In the genomic region with DNA sequence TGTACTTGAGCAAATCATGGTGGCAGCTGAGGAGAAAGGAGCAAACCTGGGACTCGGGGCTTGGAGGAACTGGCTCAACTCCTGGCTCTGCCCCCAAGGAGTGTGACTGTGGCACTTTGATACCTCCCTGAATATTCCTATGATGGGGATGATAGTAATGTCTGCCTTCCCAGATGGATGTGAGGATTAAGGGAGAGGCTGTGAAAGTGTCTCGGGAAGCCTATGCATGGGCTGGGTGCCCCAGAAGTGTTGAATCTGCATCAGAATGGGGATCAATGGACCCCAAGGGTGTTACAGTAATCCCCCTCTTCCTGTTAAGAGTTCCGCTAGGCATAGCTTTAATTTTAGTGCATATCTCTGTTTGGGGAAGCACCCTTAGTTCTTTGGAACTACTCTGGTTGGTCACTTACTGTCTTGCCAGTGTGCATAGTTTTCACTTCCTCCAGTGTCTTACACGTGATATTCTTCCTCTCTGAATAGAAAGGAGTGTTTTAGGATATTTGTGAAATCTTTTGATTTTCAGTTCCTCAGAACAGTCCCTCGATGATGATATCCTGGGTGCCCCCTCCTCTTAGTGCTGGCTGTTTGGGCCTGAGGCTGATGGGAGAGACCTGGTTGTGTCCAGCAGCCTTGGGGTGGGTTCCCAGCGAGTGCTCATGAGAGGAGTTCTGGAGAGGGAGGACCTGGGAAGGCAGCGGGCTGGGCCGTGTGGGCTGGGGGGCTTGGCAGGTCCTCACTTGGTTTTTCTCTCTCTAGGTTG, we compare ENCODE assay signal across 8 cellular contexts.
A peak's percentile ranks its signal among the peaks of the same experiment; 100 is the strongest.
DNase-seq lines count a peak whose midpoint lies in the region; ATAC-seq and TF ChIP-seq lines count a peak whose summit lies in the region.

No MANE protein-coding gene starts in this region.

- no peaks in the 10 kb centered on the region for H4K20me1 ChIP-seq in GM23338 (replicated peaks; ENCODE audit: insufficient read depth)

- H3K36me3 Mint-ChIP-seq in GM23338 (ENCODE audit: low read depth) (no peaks in the 10 kb centered on the region), IgD-negative memory B cell (no peaks in the 10 kb centered on the region)

- H3K4me3 ChIP-seq in GM23338, result no peak overlapping the region
- H3K4me3 ChIP-seq in lower lobe of right lung, result no peak overlapping the region
- H3K4me3 ChIP-seq in testis, result no peak overlapping the region

- H3K9me2 ChIP-seq in GM23338 (ENCODE audit: insufficient read depth), result peaks cover 17% of the 10 kb centered on the region; the same call in 1 of the 2 replicates

- H3K4me3 Mint-ChIP-seq in GM23338 (peak overlapping the region; percentile 52; the same call in 2 of the 3 replicates), IgD-negative memory B cell (peak overlapping the region in 3 of 4 donors; percentile 27 to 84 (median 69))

- H3F3A ChIP-seq in GM23338 (replicated peaks; ENCODE audit: low read depth), result no peaks in the 10 kb centered on the region

- ATAC-seq in GM18867 (IDR thresholded peaks at IDR 0.05; ENCODE audit: unreplicated experiment) (peak; percentile 83), GM23338 (peak; percentile 79), lower lobe of right lung (peak; percentile 60 to 78)

- H2AFZ ChIP-seq in GM23338, result no peak overlapping the region

- H3K27me3 Mint-ChIP-seq in GM23338 (ENCODE audit: insufficient read depth, low read depth, poor library complexity) (peaks cover 15% of the 10 kb centered on the region), IgD-negative memory B cell (no peaks in the 10 kb centered on the region)

- H3K9me3 Mint-ChIP-seq in GM23338, result no peaks in the 10 kb centered on the region
- no peaks in the 10 kb centered on the region for H3K9me3 Mint-ChIP-seq in IgD-negative memory B cell

- TF ChIP-seq CTCF in GM23338 (conservative IDR thresholded peaks at IDR 0.05; ENCODE audit: low read depth in 2 of 2) (no peak), lower lobe of right lung (IDR thresholded peaks at IDR 0.05) (no peak), testis (IDR thresholded peaks at IDR 0.05) (no peak)

- H3K36me3 ChIP-seq in GM23338 (ENCODE audit: insufficient read depth) (no peaks in the 10 kb centered on the region), lower lobe of right lung (peaks cover 13% of the 10 kb centered on the region), testis (ENCODE audit: low read depth, missing control alignments) (no peaks in the 10 kb centered on the region)

- H3K27ac Mint-ChIP-seq in GM23338, result peak overlapping the region; percentile 90; the same call in 1 of the 2 replicates
- peak overlapping the region; percentile 76 to 90 (median 87) for H3K27ac Mint-ChIP-seq in IgD-negative memory B cell

- intact Hi-C loops in lower lobe of right lung (cut with DNase I), result no loop called here
- intact Hi-C loops in testis (cut with DNase I; ENCODE audit: low total_unique reads), result no loop called here

- peak; percentile 59 for DNase-seq in GM23338 (ENCODE audit: low spot score)
- DNase-seq in lower lobe of right lung, result no peak
- DNase-seq in glomerular visceral epithelial cell (ENCODE audit: extremely low spot score), result no peak
- DNase-seq in testis, result no peak
- no peak for DNase-seq in activated effector memory CD4-positive, alpha-beta T cell treated with anti-CD3 and anti-CD28 coated beads, Interleukin-2, amount 50 U/mL, for 16 hours
- DNase-seq in foreskin melanocyte, result no peak

- peak overlapping the region; percentile 63; the same call in 1 of the 2 replicates for H3K27ac ChIP-seq in GM23338 (ENCODE audit: low read depth)
- peak overlapping the region; percentile 20 for H3K27ac ChIP-seq in lower lobe of right lung
- no peak overlapping the region for H3K27ac ChIP-seq in testis

- peak overlapping the region; percentile 54 for H3K4me2 ChIP-seq in GM23338

- no peaks in the 10 kb centered on the region for H3K79me2 ChIP-seq in GM23338 (replicated peaks; ENCODE audit: insufficient read depth)

- 83 to 84% methylated on average over 8 of the region's 8 CpGs for WGBS in testis, 2 donors

- H3K4me1 Mint-ChIP-seq in GM23338, result peaks cover 45% of the 10 kb centered on the region
- peaks cover 18 to 36% (median 36%) of the 10 kb centered on the region in 3 donors for H3K4me1 Mint-ChIP-seq in IgD-negative memory B cell

- TF ChIP-seq POLR2A in testis (IDR thresholded peaks at IDR 0.05), result no peak

- peaks cover 30% of the 10 kb centered on the region for H3K4me1 ChIP-seq in GM23338 (ENCODE audit: insufficient read depth)
- peaks cover 33% of the 10 kb centered on the region for H3K4me1 ChIP-seq in lower lobe of right lung
- H3K4me1 ChIP-seq in testis, result no peaks in the 10 kb centered on the region

- H3K27me3 ChIP-seq in GM23338 (ENCODE audit: insufficient read depth) (no peaks in the 10 kb centered on the region), lower lobe of right lung (ENCODE audit: low read depth) (no peaks in the 10 kb centered on the region), testis (no peaks in the 10 kb centered on the region)

- H3K9me3 ChIP-seq in lower lobe of right lung (no peaks in the 10 kb centered on the region), testis (no peaks in the 10 kb centered on the region)

TF ChIP-seq in GM23338, 12 proteins besides CTCF, POLR2A, EP300 and RAD21:
- no peak for TF ChIP-seq JUNB (IDR thresholded peaks at IDR 0.05; ENCODE audit: unreplicated experiment)
- peak; percentile 82; the same call in 1 of the 2 replicates for TF ChIP-seq NANOG (IDR thresholded peaks at IDR 0.05; ENCODE audit: borderline replicate concordance)
- TF ChIP-seq, protein P1, sequence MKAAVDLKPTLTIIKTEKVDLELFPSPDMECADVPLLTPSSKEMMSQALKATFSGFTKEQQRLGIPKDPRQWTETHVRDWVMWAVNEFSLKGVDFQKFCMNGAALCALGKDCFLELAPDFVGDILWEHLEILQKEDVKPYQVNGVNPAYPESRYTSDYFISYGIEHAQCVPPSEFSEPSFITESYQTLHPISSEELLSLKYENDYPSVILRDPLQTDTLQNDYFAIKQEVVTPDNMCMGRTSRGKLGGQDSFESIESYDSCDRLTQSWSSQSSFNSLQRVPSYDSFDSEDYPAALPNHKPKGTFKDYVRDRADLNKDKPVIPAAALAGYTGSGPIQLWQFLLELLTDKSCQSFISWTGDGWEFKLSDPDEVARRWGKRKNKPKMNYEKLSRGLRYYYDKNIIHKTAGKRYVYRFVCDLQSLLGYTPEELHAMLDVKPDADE (IDR thresholded peaks at IDR 0.05), result peak; percentile 83
- no peak for TF ChIP-seq STAT1 (IDR thresholded peaks at IDR 0.05; ENCODE audit: unreplicated experiment)
- TF ChIP-seq, protein P2, sequence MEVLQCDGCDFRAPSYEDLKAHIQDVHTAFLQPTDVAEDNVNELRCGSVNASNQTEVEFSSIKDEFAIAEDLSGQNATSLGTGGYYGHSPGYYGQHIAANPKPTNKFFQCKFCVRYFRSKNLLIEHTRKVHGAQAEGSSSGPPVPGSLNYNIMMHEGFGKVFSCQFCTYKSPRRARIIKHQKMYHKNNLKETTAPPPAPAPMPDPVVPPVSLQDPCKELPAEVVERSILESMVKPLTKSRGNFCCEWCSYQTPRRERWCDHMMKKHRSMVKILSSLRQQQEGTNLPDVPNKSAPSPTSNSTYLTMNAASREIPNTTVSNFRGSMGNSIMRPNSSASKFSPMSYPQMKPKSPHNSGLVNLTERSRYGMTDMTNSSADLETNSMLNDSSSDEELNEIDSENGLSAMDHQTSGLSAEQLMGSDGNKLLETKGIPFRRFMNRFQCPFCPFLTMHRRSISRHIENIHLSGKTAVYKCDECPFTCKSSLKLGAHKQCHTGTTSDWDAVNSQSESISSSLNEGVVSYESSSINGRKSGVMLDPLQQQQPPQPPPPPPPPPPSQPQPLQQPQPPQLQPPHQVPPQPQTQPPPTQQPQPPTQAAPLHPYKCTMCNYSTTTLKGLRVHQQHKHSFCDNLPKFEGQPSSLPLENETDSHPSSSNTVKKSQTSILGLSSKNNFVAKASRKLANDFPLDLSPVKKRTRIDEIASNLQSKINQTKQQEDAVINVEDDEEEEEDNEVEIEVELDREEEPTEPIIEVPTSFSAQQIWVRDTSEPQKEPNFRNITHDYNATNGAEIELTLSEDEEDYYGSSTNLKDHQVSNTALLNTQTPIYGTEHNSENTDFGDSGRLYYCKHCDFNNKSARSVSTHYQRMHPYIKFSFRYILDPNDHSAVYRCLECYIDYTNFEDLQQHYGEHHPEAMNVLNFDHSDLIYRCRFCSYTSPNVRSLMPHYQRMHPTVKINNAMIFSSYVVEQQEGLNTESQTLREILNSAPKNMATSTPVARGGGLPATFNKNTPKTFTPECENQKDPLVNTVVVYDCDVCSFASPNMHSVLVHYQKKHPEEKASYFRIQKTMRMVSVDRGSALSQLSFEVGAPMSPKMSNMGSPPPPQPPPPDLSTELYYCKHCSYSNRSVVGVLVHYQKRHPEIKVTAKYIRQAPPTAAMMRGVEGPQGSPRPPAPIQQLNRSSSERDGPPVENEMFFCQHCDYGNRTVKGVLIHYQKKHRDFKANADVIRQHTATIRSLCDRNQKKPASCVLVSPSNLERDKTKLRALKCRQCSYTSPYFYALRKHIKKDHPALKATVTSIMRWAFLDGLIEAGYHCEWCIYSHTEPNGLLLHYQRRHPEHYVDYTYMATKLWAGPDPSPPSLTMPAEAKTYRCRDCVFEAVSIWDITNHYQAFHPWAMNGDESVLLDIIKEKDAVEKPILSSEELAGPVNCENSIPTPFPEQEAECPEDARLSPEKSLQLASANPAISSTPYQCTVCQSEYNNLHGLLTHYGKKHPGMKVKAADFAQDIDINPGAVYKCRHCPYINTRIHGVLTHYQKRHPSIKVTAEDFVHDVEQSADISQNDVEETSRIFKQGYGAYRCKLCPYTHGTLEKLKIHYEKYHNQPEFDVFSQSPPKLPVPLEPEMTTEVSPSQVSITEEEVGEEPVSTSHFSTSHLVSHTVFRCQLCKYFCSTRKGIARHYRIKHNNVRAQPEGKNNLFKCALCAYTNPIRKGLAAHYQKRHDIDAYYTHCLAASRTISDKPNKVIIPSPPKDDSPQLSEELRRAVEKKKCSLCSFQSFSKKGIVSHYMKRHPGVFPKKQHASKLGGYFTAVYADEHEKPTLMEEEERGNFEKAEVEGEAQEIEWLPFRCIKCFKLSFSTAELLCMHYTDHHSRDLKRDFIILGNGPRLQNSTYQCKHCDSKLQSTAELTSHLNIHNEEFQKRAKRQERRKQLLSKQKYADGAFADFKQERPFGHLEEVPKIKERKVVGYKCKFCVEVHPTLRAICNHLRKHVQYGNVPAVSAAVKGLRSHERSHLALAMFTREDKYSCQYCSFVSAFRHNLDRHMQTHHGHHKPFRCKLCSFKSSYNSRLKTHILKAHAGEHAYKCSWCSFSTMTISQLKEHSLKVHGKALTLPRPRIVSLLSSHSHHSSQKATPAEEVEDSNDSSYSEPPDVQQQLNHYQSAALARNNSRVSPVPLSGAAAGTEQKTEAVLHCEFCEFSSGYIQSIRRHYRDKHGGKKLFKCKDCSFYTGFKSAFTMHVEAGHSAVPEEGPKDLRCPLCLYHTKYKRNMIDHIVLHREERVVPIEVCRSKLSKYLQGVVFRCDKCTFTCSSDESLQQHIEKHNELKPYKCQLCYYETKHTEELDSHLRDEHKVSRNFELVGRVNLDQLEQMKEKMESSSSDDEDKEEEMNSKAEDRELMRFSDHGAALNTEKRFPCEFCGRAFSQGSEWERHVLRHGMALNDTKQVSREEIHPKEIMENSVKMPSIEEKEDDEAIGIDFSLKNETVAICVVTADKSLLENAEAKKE (CRISPR knock-in tag; IDR thresholded peaks at IDR 0.05), result peak; percentile 52

Comparison
In these comparisons a context has a peak if more than half of its experiments do, and no peak if none do; other contexts are left out.
1. H3K27ac ChIP-seq: peak in GM23338 (single experiment) and lower lobe of right lung (single experiment); none in testis (0 of 2).
2. Peak in every context shown above with its lines, with median percentiles within 50 percentile points of each other: ATAC-seq.